ENCODE assay signal across 1 cellular context in the genomic region with DNA sequence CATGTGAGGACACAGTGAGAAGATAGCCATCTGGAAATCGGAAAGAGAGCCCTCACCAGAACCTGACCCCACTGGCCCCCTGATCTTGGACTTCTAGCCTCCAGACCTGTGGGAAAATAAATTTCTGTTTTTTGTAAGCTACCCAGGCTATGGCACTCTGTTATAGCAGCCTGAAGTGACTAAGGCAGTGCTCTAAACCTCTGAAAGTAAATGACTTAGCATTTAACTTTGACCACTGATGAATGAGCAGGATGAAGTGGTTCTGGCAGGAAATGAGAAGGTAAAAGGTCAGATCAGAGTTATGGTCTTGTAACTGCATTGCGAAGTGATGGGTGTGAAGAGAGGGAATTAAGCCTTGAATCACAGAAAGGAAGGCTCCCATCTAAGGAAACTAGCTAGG.
TF ChIP-seq lines count a peak whose summit lies in the region.

No MANE protein-coding gene starts in this region.

TF ChIP-seq in GM12878, 131 proteins besides CTCF, POLR2A, EP300 and RAD21 (continued from another document):
- no peak for TF ChIP-seq CREM (IDR thresholded peaks at IDR 0.05; ENCODE audit: low read depth)
- TF ChIP-seq NR2F1 (conservative IDR thresholded peaks at IDR 0.05) = peak; percentile 79
- no peak for TF ChIP-seq PML (IDR thresholded peaks at IDR 0.05; ENCODE audit: low read length)
- TF ChIP-seq ZNF687 (IDR thresholded peaks at IDR 0.05) = peak; percentile 90
- TF ChIP-seq ZBTB40 (IDR thresholded peaks at IDR 0.05; ENCODE audit: borderline replicate concordance) = no peak
